In the genomic region with DNA sequence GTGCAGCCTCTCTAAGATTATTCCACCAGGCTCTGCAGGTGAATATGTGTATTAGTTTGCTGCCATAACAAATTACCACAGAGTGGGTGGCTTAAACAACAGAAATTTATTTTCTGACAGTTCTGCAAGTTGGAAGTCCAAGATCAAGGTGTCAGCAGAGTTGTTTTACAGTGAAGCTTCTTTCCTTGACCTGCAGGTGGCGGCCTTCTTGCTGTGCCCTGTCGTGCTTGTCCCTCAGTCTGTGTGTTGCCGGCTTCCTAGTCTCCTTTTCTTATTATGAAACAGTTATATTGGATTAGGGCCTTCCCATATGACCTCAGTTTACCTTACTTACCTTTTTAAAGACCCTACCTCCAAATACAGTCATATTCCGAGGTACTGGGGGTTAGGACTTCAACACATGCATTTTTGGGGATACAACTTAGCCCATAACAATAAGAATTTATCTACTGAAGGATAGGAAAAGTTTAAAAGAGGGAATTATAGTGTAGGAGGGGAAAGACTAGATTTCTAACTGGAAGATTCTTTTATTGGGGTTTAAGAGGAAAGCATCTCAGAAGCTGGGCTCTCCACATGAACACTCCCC, we compare ENCODE assay signal across 9 cellular contexts.
DNase-seq lines count a peak whose midpoint lies in the region; ATAC-seq, FAIRE-seq and TF ChIP-seq lines count a peak whose summit lies in the region.
"Had no signal": no experiment of that assay in that cellular context is flagged by ENCODE, and none has a peak within 500 bp of the region (broad histone marks: within the 10 kb centered on the region; RNA-seq: fewer than 3 reads in every experiment).

No MANE protein-coding gene starts in this region.

- WGBS in H1 (ENCODE audit: extremely low coverage in 1 of 2, insufficient coverage in 1 of 2, insufficient read length in 1 of 2, insufficient replicate concordance in 2 of 2, low coverage in 1 of 2, low lambda C conversion rate in 2 of 2, missing lambda C conversion rate in 1 of 2), 2 experiments = 21% methylated on average over 4 of the region's 4 CpGs; no CpG with 5 or more reads in 1 of the 2 experiments

- no peak overlapping the region for H3K56ac ChIP-seq in H1 (replicated peaks; ENCODE audit: insufficient read length, low read depth, low read length)

- no peak overlapping the region for H2BK120ac ChIP-seq in H1 (replicated peaks; ENCODE audit: low read depth, low read length)

- H3K36me3 ChIP-seq in Loucy (ENCODE audit: insufficient read depth, low read length) (no peaks in the 10 kb centered on the region), H1 (ENCODE audit: control insufficient read depth in 2 of 4, insufficient read depth in 4 of 4, low read length in 3 of 4) (no peaks in the 10 kb centered on the region)

- no peak overlapping the region for H2BK5ac ChIP-seq in H1 (ENCODE audit: low read depth, low read length)

- H3K9me2 ChIP-seq in Loucy (replicated peaks; ENCODE audit: low read depth, low read length) = no peaks in the 10 kb centered on the region

- H2AK5ac ChIP-seq in H1 (ENCODE audit: low read depth, low read length) = no peak overlapping the region

- H4K20me1 ChIP-seq in Loucy (ENCODE audit: insufficient read depth, low read length, poor library complexity, severe bottlenecking) (no peaks in the 10 kb centered on the region), H1 (replicated peaks in 1 of 2; ENCODE audit: control insufficient read depth in 1 of 2, insufficient read depth in 2 of 2, low read length in 2 of 2) (peaks cover 0 to 1% of the 10 kb centered on the region in 2 experiments)
- H4K20me1 ChIP-seq: BLaER1 treated with 17β-estradiol and CSF1 and Interleukin-3, amounts not matched to agents 10 nM and 100 nM had no signal

- no peak for TF ChIP-seq POLR2A in H1 (IDR thresholded peaks at IDR 0.05; ENCODE audit: control extremely low read depth in 1 of 2, low read depth in 2 of 2, low read length in 2 of 2)

- no peak overlapping the region for H2BK20ac ChIP-seq in H1 (ENCODE audit: low read length)

- H2AFZ ChIP-seq in Loucy (ENCODE audit: low read length) (peak overlapping the region; percentile 95), H1 (ENCODE audit: low read length) (no peak overlapping the region)

- H3K14ac ChIP-seq in H1 (ENCODE audit: insufficient read length) = no peak overlapping the region

- H3K4me1 ChIP-seq in Loucy (ENCODE audit: insufficient read depth, low read length, poor library complexity, severe bottlenecking) (no peaks in the 10 kb centered on the region), H1 (replicated peaks in 1 of 4; ENCODE audit: control insufficient read depth in 3 of 4, insufficient read depth in 4 of 4, low read length in 3 of 4) (no peaks in the 10 kb centered on the region)

- no peak overlapping the region for H3K27ac ChIP-seq in H1 (ENCODE audit: low read depth, low read length)
- H3K27ac ChIP-seq: BLaER1 treated with 17β-estradiol and CSF1 and Interleukin-3, amounts not matched to agents 10 nM and 100 nM had no signal

- no peaks in the 10 kb centered on the region for H3K23me2 ChIP-seq in H1 (ENCODE audit: low read depth, low read length)

- no peak overlapping the region for H2BK12ac ChIP-seq in H1 (ENCODE audit: low read depth, low read length)

- no peak for TF ChIP-seq EP300 in H1 (IDR thresholded peaks at IDR 0.05; ENCODE audit: borderline replicate concordance in 1 of 2, low read depth in 2 of 2, low read length in 2 of 2)

- H2BK15ac ChIP-seq in H1 (ENCODE audit: low read length) = no peak overlapping the region

- peak overlapping the region; percentile 52 for H3K4me2 ChIP-seq in Loucy (ENCODE audit: low read depth, low read length, poor library complexity, severe bottlenecking)
- no peak overlapping the region for H3K4me2 ChIP-seq in H1 (ENCODE audit: insufficient read depth in 1 of 2, low read depth in 2 of 2, low read length in 2 of 2)
- H3K4me2 ChIP-seq: BLaER1 treated with 17β-estradiol and CSF1 and Interleukin-3, amounts not matched to agents 10 nM and 100 nM had no signal

- no peak overlapping the region for H4K8ac ChIP-seq in H1 (ENCODE audit: extremely low read depth, insufficient read depth, low read length)

- no peak overlapping the region for H3K23ac ChIP-seq in H1 (ENCODE audit: insufficient read length)

- peak; percentile 19 for FAIRE-seq in H1 (lab: Jason Lieb, UNC)

- H3K4ac ChIP-seq in H1 (replicated peaks; ENCODE audit: insufficient read length, low read depth, low read length) = no peak overlapping the region

- no peak overlapping the region for H3K18ac ChIP-seq in H1 (ENCODE audit: extremely low read depth, low read length)

- TF ChIP-seq RAD21 in H1 (IDR thresholded peaks at IDR 0.05 in 1 of 2, conservative IDR thresholded peaks at IDR 0.05 in 1 of 2; ENCODE audit: low read depth in 2 of 2, low read length in 2 of 2) = peak; percentile 44 to 59

- no peak overlapping the region for H4K5ac ChIP-seq in H1 (ENCODE audit: insufficient read length, low read depth, low read length)

- peak; percentile 87 for TF ChIP-seq CTCF in Loucy (conservative IDR thresholded peaks at IDR 0.05; ENCODE audit: low read length)
- TF ChIP-seq CTCF in H1 (IDR thresholded peaks at IDR 0.05; ENCODE audit: control extremely low read depth in 1 of 3, insufficient read depth in 1 of 3, low read depth in 1 of 3, low read length in 3 of 3) = peak; percentile 73 to 78 (median 78)

- H3K9ac ChIP-seq in Loucy (ENCODE audit: low read depth, low read length, poor library complexity, severe bottlenecking) (peak overlapping the region; percentile 33), H1 (replicated peaks in 1 of 4; ENCODE audit: extremely low read depth in 1 of 4, low read depth in 3 of 4, low read length in 3 of 4) (no peak overlapping the region)
- H3K9ac ChIP-seq: BLaER1 treated with 17β-estradiol and CSF1 and Interleukin-3, amounts not matched to agents 10 nM and 100 nM had no signal

- peak; percentile 86 for ATAC-seq in GM21723 (IDR thresholded peaks at IDR 0.05; ENCODE audit: unreplicated experiment)
- peak; percentile 53 to 58 for ATAC-seq in activated CD4-positive, CD25-positive, alpha-beta regulatory T cell treated with anti-CD3 and anti-CD28 coated beads, Interleukin-2, amount 50 U/mL, for 24 hours

- no peaks in the 10 kb centered on the region for H3K9me3 ChIP-seq in Loucy (ENCODE audit: insufficient read depth, low read depth, low read length)
- H3K9me3 ChIP-seq in H1 (ENCODE audit: insufficient read depth in 2 of 2, low read depth in 1 of 2, low read length in 1 of 2) = no peaks in the 10 kb centered on the region

- DNase-seq in NCI-H1105 treated with DMSO at 0.1 percent for 48 hours (lab: John Stamatoyannopoulos, UW) (peak; percentile 37), NCI-H1105 (lab: John Stamatoyannopoulos, UW) (no peak), H1 (ENCODE audit: low read depth in 1 of 2, low spot score in 2 of 2) (peak in 1 of 2 experiments; percentile 68), pons (ENCODE audit: low spot score) (peak; percentile 30), cortex of kidney (lab: John Stamatoyannopoulos, UW) (no peak)

- no peaks in the 10 kb centered on the region for H3K79me2 ChIP-seq in Loucy (ENCODE audit: insufficient read depth, low read length)
- no peaks in the 10 kb centered on the region for H3K79me2 ChIP-seq in H1 (ENCODE audit: control insufficient read depth in 1 of 2, insufficient read depth in 2 of 2, low read length in 2 of 2)

- POLR2A ChIA-PET in H1 (lab: Charles Lee; ENCODE audit: partially characterized antibody) = no interaction called here

- no peaks in the 10 kb centered on the region for H3F3A ChIP-seq in Loucy (ENCODE audit: low read depth)

- no peak overlapping the region for H4K91ac ChIP-seq in H1 (replicated peaks; ENCODE audit: insufficient read length, low read length)

- H3K4me3 ChIP-seq in Loucy (ENCODE audit: low read length, poor library complexity, severe bottlenecking) (no peak overlapping the region), H1 (ENCODE audit: extremely low read depth in 1 of 4, insufficient read depth in 2 of 4, low read depth in 3 of 4, low read length in 4 of 4) (no peak overlapping the region)
- H3K4me3 ChIP-seq: BLaER1 treated with 17β-estradiol and CSF1 and Interleukin-3, amounts not matched to agents 10 nM and 100 nM had no signal

- H3K27me3 ChIP-seq in Loucy (ENCODE audit: insufficient read depth, low read length, poor library complexity, severe bottlenecking) = no peaks in the 10 kb centered on the region
- H3K27me3 ChIP-seq in H1 (replicated peaks in 1 of 4; ENCODE audit: control insufficient read depth in 3 of 4, extremely low read depth in 1 of 4, insufficient read depth in 3 of 4, low read length in 3 of 4) = no peaks in the 10 kb centered on the region
- H3K27me3 ChIP-seq: BLaER1 treated with 17β-estradiol and CSF1 and Interleukin-3, amounts not matched to agents 10 nM and 100 nM had no signal

- CTCF ChIA-PET in H1 (lab: Charles Lee; ENCODE audit: partially characterized antibody) = interaction anchor here (0.6 to 5.4 kb wide), 42 partner anchors 11 to 1520 kb away, joined by 3 to 61 read pairs (median 3); no protein-coding TSS in a partner anchor

- H3K79me1 ChIP-seq in H1 (ENCODE audit: low read depth, low read length) = no peaks in the 10 kb centered on the region

TF ChIP-seq in H1, 55 proteins besides CTCF, POLR2A, EP300 and RAD21:
- TF ChIP-seq MAFK (IDR thresholded peaks at IDR 0.05; ENCODE audit: low read depth, low read length) (no peak), BCL11A (IDR thresholded peaks at IDR 0.05; ENCODE audit: low read depth in 2 of 2, low read length in 2 of 2) (no peak)

Comparison
In these comparisons a context has a peak if more than half of its experiments do, and no peak if none do; other contexts are left out.
1. DNase-seq: peak in NCI-H1105 treated with DMSO at 0.1 percent for 48 hours (single experiment) and pons (single experiment); none in NCI-H1105 (single experiment) and cortex of kidney (single experiment).